9 cellular contexts compared by ENCODE assay signal in the genomic region with DNA sequence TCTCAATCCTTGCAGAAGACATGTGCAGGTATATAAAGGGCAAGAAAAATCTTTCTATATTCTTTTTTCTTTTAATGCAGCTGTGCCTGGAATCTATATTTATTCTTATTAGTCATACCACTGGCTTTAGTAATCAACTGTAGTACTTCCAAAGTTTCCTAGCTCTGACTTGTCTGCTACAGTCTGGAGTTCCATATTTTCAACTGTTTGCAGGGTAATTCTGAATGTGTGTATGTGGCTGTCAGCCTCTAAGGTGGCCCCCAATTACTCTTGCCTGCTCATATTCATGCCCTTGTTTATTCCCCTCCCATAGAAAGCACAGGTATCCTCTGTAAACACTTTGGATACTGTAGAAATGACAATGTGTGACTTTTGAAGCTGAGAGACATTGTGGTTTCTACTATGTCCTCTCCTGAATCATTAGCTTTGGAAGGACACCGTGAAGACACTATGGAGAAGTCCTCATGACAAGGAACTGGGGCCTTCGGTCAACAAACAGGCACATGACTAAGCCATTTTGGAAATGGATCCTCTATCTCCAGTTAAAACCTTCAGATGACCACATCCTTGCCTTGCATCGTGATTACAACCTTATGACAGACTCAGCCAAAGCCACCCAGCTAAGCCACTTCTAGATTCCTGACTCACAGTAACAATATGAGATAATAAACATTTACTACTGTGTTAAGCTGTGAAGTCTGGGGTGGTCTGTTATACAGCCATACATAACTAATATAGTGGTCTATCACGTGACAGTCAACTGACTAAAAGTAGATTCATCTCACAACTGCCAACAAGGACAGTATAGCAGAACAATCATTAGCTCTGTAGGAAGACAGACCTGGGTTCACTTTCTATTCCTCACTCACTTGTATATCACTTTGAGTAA. TPM values are rescaled to one million over a fixed set of nuclear protein-coding genes. Genes with fewer than 3 reads are reported as not detected.
DNase-seq lines count a peak whose midpoint lies in the region; ATAC-seq and TF ChIP-seq lines count a peak whose summit lies in the region.
"Had no signal": no experiment of that assay in that cellular context is flagged by ENCODE, and none has a peak within 500 bp of the region (broad histone marks: within the 10 kb centered on the region; RNA-seq: fewer than 3 reads in every experiment).

No MANE protein-coding gene starts in this region.

- DNase-seq in HFF-Myc (ENCODE audit: extremely low read depth, low read depth), result peak; percentile 11
- no peak for DNase-seq in RWPE2 (ENCODE audit: low spot score)
- peak; percentile 58 for DNase-seq in myocyte (ENCODE audit: low read depth)
- no peak for DNase-seq in H4 (ENCODE audit: low spot score)
- DNase-seq in RPMI8226, result no peak
- no peak for DNase-seq in activated CD4-positive, alpha-beta T cell treated with anti-CD3 and anti-CD28 coated beads, Interleukin-2, amount 10 ng/mL, durations not matched to agents 24 days and 14 days
- DNase-seq in RKO (ENCODE audit: low spot score), result no peak

- no peak overlapping the region for H3K4me3 ChIP-seq in HFF-Myc (replicated peaks; ENCODE audit: low read depth, low read length)
- H3K4me3 ChIP-seq in RWPE2 (ENCODE audit: severe bottlenecking), result no peak overlapping the region

- no peak for TF ChIP-seq CTCF in HFF-Myc (IDR thresholded peaks at IDR 0.05; ENCODE audit: low read depth, low read length, missing control alignments)
- no peak for TF ChIP-seq CTCF in RWPE2 (IDR thresholded peaks at IDR 0.05; ENCODE audit: poor library complexity, severe bottlenecking)

- H3K9me3 Mint-ChIP-seq in activated CD4-positive, alpha-beta T cell treated with anti-CD3 and anti-CD28 coated beads, Interleukin-2, amount 10 ng/mL, durations not matched to agents 24 days and 14 days, result no peaks in the 10 kb centered on the region

- peaks cover 15% of the 10 kb centered on the region for H3K4me1 Mint-ChIP-seq in activated CD4-positive, alpha-beta T cell treated with anti-CD3 and anti-CD28 coated beads, Interleukin-2, amount 10 ng/mL, durations not matched to agents 24 days and 14 days

- peaks cover 97% of the 10 kb centered on the region for H3K36me3 ChIP-seq in RWPE2 (ENCODE audit: low read depth)

- no peak overlapping the region for H3K27ac ChIP-seq in RWPE2 (ENCODE audit: poor library complexity, severe bottlenecking)

- intact Hi-C loops in activated CD4-positive, alpha-beta T cell treated with anti-CD3 and anti-CD28 coated beads, Interleukin-2, amount 10 ng/mL, durations not matched to agents 24 days and 14 days (cut with micrococcal nuclease), result no loop called here

- no peaks in the 10 kb centered on the region for H3K27me3 ChIP-seq in RWPE2 (ENCODE audit: insufficient read depth, poor library complexity, severe bottlenecking)

- no peaks in the 10 kb centered on the region for H3K27me3 Mint-ChIP-seq in activated CD4-positive, alpha-beta T cell treated with anti-CD3 and anti-CD28 coated beads, Interleukin-2, amount 10 ng/mL, durations not matched to agents 24 days and 14 days
- H3K27me3 Mint-ChIP-seq: progenitor cell of endocrine pancreas had no signal

- H3K27ac Mint-ChIP-seq in activated CD4-positive, alpha-beta T cell treated with anti-CD3 and anti-CD28 coated beads, Interleukin-2, amount 10 ng/mL, durations not matched to agents 24 days and 14 days, result no peak overlapping the region
- H3K27ac Mint-ChIP-seq: progenitor cell of endocrine pancreas had no signal

- peak; percentile 53 for ATAC-seq in GM18508 (IDR thresholded peaks at IDR 0.05; ENCODE audit: insufficient read depth, unreplicated experiment)
- ATAC-seq in RWPE2 (ENCODE audit: low read depth), result peak; percentile 54; the same call in 1 of the 3 replicates

- H3K9me3 ChIP-seq in RWPE2 (ENCODE audit: severe bottlenecking), result no peaks in the 10 kb centered on the region

- peaks cover 3% of the 10 kb centered on the region for H3K4me1 ChIP-seq in RWPE2 (ENCODE audit: insufficient read depth, poor library complexity, severe bottlenecking)

- H3K36me3 Mint-ChIP-seq in activated CD4-positive, alpha-beta T cell treated with anti-CD3 and anti-CD28 coated beads, Interleukin-2, amount 10 ng/mL, durations not matched to agents 24 days and 14 days (ENCODE audit: low read depth), result peaks cover 54% of the 10 kb centered on the region

- H3K4me3 Mint-ChIP-seq in activated CD4-positive, alpha-beta T cell treated with anti-CD3 and anti-CD28 coated beads, Interleukin-2, amount 10 ng/mL, durations not matched to agents 24 days and 14 days, result no peak overlapping the region

RNA-seq across cellular contexts. Expression of gene SUSD1, which starts 49.5 kb away (rescaled TPM):
- 3.3 and 7.1 TPM in 2 replicates for total RNA-seq in myocyte
- polyA plus RNA-seq in myocyte (2012), result 1.1 TPM
- total RNA-seq in H4 (2014; rRNA removed; shearing (Covaris generic)), result 0.89 and 1.8 TPM in 2 replicates
- total RNA-seq in activated CD4-positive, alpha-beta T cell treated with anti-CD3 and anti-CD28 coated beads, Interleukin-2, amount 10 ng/mL, durations not matched to agents 24 days and 14 days, result 3.4 and 4.8 TPM in 2 replicates

Comparison
In these comparisons a context has a peak if more than half of its experiments do, and no peak if none do; other contexts are left out.
1. DNase-seq: peak in HFF-Myc (single experiment) and myocyte (single experiment); none in RWPE2 (single experiment), H4 (single experiment), RPMI8226 (single experiment), activated CD4-positive, alpha-beta T cell treated with anti-CD3 and anti-CD28 coated beads, Interleukin-2, amount 10 ng/mL, durations not matched to agents 24 days and 14 days (single experiment) and RKO (single experiment).